In the genomic region with DNA sequence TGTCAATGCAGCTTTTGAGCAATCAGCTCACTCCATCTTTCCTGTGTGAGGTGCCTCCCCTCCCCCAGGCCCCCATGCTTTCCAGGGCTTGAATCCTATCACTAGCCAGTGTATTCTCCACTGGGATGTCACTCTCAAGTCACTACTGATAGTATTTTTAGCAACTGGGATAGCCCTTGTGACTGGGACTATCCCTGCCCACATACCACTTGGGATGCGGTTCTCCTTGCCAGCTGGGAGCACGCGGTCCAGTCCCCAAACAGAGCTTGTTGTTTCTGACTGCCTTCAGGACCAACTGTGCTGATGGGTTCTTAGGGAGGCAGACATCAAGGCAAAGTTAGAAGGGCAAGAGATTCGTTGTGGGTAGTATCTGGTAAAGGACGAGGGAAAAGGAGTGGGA, we compare ENCODE assay signal across 24 cellular contexts.
"Had no signal": no experiment of that assay in that cellular context is flagged by ENCODE, and none has a peak within 500 bp of the region (broad histone marks: within the 10 kb centered on the region; RNA-seq: fewer than 3 reads in every experiment).

No MANE protein-coding gene starts in this region.

- H3K36me3 Mint-ChIP-seq: naive thymus-derived CD4-positive, alpha-beta T cell; stimulated activated effector memory CD8-positive, alpha-beta T cell treated with anti-CD3 and anti-CD28 coated beads, Interleukin-12 subunit alpha, Interleukin-12 subunit beta, amount 100 ng/mL, for 72 hours had no signal

- H3K36me3 ChIP-seq: right lobe of liver, upper lobe of left lung, vagina had no signal

- H3K4me1 Mint-ChIP-seq: activated CD4-positive, alpha-beta memory T cell treated with anti-CD3 and anti-CD28 coated beads, Interleukin-2, amount 10 ng/mL, durations not matched to agents 7 days and 5 days; activated CD4-positive, alpha-beta T cell treated with anti-CD3 and anti-CD28 coated beads, Interleukin-2, amount 10 ng/mL, durations not matched to agents 24 days and 14 days; naive thymus-derived CD4-positive, alpha-beta T cell; stimulated activated effector memory CD8-positive, alpha-beta T cell treated with anti-CD3 and anti-CD28 coated beads, Interleukin-12 subunit alpha, Interleukin-12 subunit beta, amount 100 ng/mL, for 72 hours had no signal

- H3K4me1 ChIP-seq: upper lobe of left lung, vagina had no signal

- H3K4me3 Mint-ChIP-seq: activated CD4-positive, alpha-beta memory T cell treated with anti-CD3 and anti-CD28 coated beads, Interleukin-2, amount 10 ng/mL, durations not matched to agents 7 days and 5 days; activated CD4-positive, alpha-beta T cell treated with anti-CD3 and anti-CD28 coated beads, Interleukin-2, amount 10 ng/mL, durations not matched to agents 24 days and 14 days; activated T-cell treated with anti-CD3 and anti-CD28 coated beads, Interleukin-2, amount 50 U/mL, for 24 hours; naive thymus-derived CD4-positive, alpha-beta T cell; stimulated activated effector memory CD8-positive, alpha-beta T cell treated with anti-CD3 and anti-CD28 coated beads, Interleukin-12 subunit alpha, Interleukin-12 subunit beta, amount 100 ng/mL, for 72 hours; stimulated activated naive CD8-positive, alpha-beta T cell treated with anti-CD3 and anti-CD28 coated beads, Interleukin-15, Interleukin-2, amounts not matched to agents 100 ng/mL and 50 ng/mL, for 24 hours; T-helper 1 cell treated with Interleukin-12 subunit alpha and Interleukin-12 subunit beta and Interleukin-4 antibody, amounts not matched to agents 30 μg/mL and 1 μg/mL, for 36 hours had no signal

- H3K4me3 ChIP-seq: right lobe of liver, upper lobe of left lung, vagina had no signal

- H3K27me3 Mint-ChIP-seq: activated CD4-positive, alpha-beta T cell treated with anti-CD3 and anti-CD28 coated beads, Interleukin-2, amount 10 ng/mL, durations not matched to agents 24 days and 14 days; activated T-cell treated with anti-CD3 and anti-CD28 coated beads, Interleukin-2, amount 50 U/mL, for 24 hours had no signal

- H3K27ac ChIP-seq: right lobe of liver, upper lobe of left lung, vagina had no signal

- H3K9me3 ChIP-seq: right lobe of liver, upper lobe of left lung, vagina had no signal

- H3K27me3 ChIP-seq: right lobe of liver, upper lobe of left lung, vagina had no signal

- DNase-seq: activated CD4-positive, alpha-beta memory T cell treated with anti-CD3 and anti-CD28 coated beads, Interleukin-2, amount 10 ng/mL, durations not matched to agents 7 days and 5 days; activated CD4-positive, alpha-beta T cell treated with anti-CD3 and anti-CD28 coated beads, Interleukin-2, amount 10 ng/mL, durations not matched to agents 24 days and 14 days; activated CD4-positive, CD25-positive, alpha-beta regulatory T cell treated with anti-CD3 and anti-CD28 coated beads, Interleukin-2, amount 50 U/mL, for 72 hours; activated CD8-positive, alpha-beta memory T cell treated with anti-CD3 and anti-CD28 coated beads, Interleukin-2, amount 50 U/mL, for 48 hours; activated gamma-delta T cell treated with Interleukin-2 at 50 U/mL for 16 hours; activated naive CD4-positive, alpha-beta T cell treated with anti-CD3 and anti-CD28 coated beads, Interleukin-2, amount 50 U/mL, for 16 hours; activated T-cell treated with anti-CD3 and anti-CD28 coated beads, Interleukin-2, amount 50 U/mL, for 24 hours; amygdala; central memory CD4-positive, alpha-beta T cell; foreskin fibroblast; kidney glomerular epithelial cell; mammary epithelial cell; naive thymus-derived CD4-positive, alpha-beta T cell; right lobe of liver; small intestine; stimulated activated CD4-positive, alpha-beta T cell treated with anti-CD3 and anti-CD28 coated beads, Interleukin-4, amount 100 ng/mL, for 24 hours; SW 1271; T1000; upper lobe of left lung had no signal

- H3K9me3 Mint-ChIP-seq: activated CD4-positive, alpha-beta memory T cell treated with anti-CD3 and anti-CD28 coated beads, Interleukin-2, amount 10 ng/mL, durations not matched to agents 7 days and 5 days; activated CD4-positive, alpha-beta T cell treated with anti-CD3 and anti-CD28 coated beads, Interleukin-2, amount 10 ng/mL, durations not matched to agents 24 days and 14 days; activated T-cell treated with anti-CD3 and anti-CD28 coated beads, Interleukin-2, amount 50 U/mL, for 24 hours; naive thymus-derived CD4-positive, alpha-beta T cell; stimulated activated effector memory CD8-positive, alpha-beta T cell treated with anti-CD3 and anti-CD28 coated beads, Interleukin-12 subunit alpha, Interleukin-12 subunit beta, amount 100 ng/mL, for 72 hours; stimulated activated naive CD8-positive, alpha-beta T cell treated with anti-CD3 and anti-CD28 coated beads, Interleukin-15, Interleukin-2, amounts not matched to agents 100 ng/mL and 50 ng/mL, for 24 hours; T-helper 1 cell treated with Interleukin-12 subunit alpha and Interleukin-12 subunit beta and Interleukin-4 antibody, amounts not matched to agents 30 μg/mL and 1 μg/mL, for 36 hours had no signal

- FAIRE-seq: endothelial cell of umbilical vein, small intestine had no signal

- H3K27ac Mint-ChIP-seq: activated CD4-positive, alpha-beta memory T cell treated with anti-CD3 and anti-CD28 coated beads, Interleukin-2, amount 10 ng/mL, durations not matched to agents 7 days and 5 days; activated CD4-positive, alpha-beta T cell treated with anti-CD3 and anti-CD28 coated beads, Interleukin-2, amount 10 ng/mL, durations not matched to agents 24 days and 14 days; activated T-cell treated with anti-CD3 and anti-CD28 coated beads, Interleukin-2, amount 50 U/mL, for 24 hours; naive thymus-derived CD4-positive, alpha-beta T cell; stimulated activated effector memory CD8-positive, alpha-beta T cell treated with anti-CD3 and anti-CD28 coated beads, Interleukin-12 subunit alpha, Interleukin-12 subunit beta, amount 100 ng/mL, for 72 hours; stimulated activated naive CD8-positive, alpha-beta T cell treated with anti-CD3 and anti-CD28 coated beads, Interleukin-15, Interleukin-2, amounts not matched to agents 100 ng/mL and 50 ng/mL, for 24 hours; T-helper 1 cell treated with Interleukin-12 subunit alpha and Interleukin-12 subunit beta and Interleukin-4 antibody, amounts not matched to agents 30 μg/mL and 1 μg/mL, for 36 hours had no signal
